ENCODE assay signal across 22 cellular contexts in genomic region chr3:4615734-4616133, GRCh38.
DNase-seq lines count a peak whose midpoint lies in the region; ATAC-seq and TF ChIP-seq lines count a peak whose summit lies in the region.
"Had no signal": no experiment of that assay in that cellular context is flagged by ENCODE, and none has a peak within 500 bp of the region (broad histone marks: within the 10 kb centered on the region; RNA-seq: fewer than 3 reads in every experiment).

No MANE protein-coding gene starts in this region.

- H3K9me3 Mint-ChIP-seq in stimulated activated naive CD8-positive, alpha-beta T cell treated with anti-CD3 and anti-CD28 coated beads, Interleukin-15, Interleukin-2, amounts not matched to agents 100 ng/mL and 50 ng/mL, for 24 hours, result peaks cover 1% of the 10 kb centered on the region
- H3K9me3 Mint-ChIP-seq in stimulated activated naive CD8-positive, alpha-beta T cell treated with anti-CD3 and anti-CD28 coated beads, Interleukin-15, amount 100 ng/mL, for 72 hours, result peaks cover 5 to 9% of the 10 kb centered on the region in 2 donors
- H3K9me3 Mint-ChIP-seq in activated B cell treated with CpG ODN at 0.5 μM for 24 hours, result peaks cover under 1% of the 10 kb centered on the region

- TF ChIP-seq CTCF in activated B cell treated with CpG ODN at 0.5 μM for 24 hours (IDR thresholded peaks at IDR 0.05), result no peak

- POLR2A ChIA-PET in activated B cell treated with CpG ODN at 0.5 μM for 24 hours (lab: Charles Lee), result no interaction called here

- peaks cover 28% of the 10 kb centered on the region for H3K4me1 Mint-ChIP-seq in stimulated activated naive CD8-positive, alpha-beta T cell treated with anti-CD3 and anti-CD28 coated beads, Interleukin-15, Interleukin-2, amounts not matched to agents 100 ng/mL and 50 ng/mL, for 24 hours (ENCODE audit: low read depth)
- H3K4me1 Mint-ChIP-seq in stimulated activated naive CD8-positive, alpha-beta T cell treated with anti-CD3 and anti-CD28 coated beads, Interleukin-15, amount 100 ng/mL, for 72 hours, result peaks cover 18% of the 10 kb centered on the region
- H3K4me1 Mint-ChIP-seq in activated B cell treated with CpG ODN at 0.5 μM for 24 hours, result peaks cover 29% of the 10 kb centered on the region

- ATAC-seq in stimulated activated naive CD8-positive, alpha-beta T cell treated with anti-CD3 and anti-CD28 coated beads, Interleukin-15, amount 100 ng/mL, for 72 hours, result no peak
- no peak for ATAC-seq in activated B cell treated with CpG ODN at 0.5 μM for 24 hours (ENCODE audit: low read depth)
- ATAC-seq: HCT116 had no signal

- CTCF ChIA-PET in activated B cell treated with CpG ODN at 0.5 μM for 24 hours (lab: Charles Lee), result no interaction called here

- intact Hi-C loops in activated B cell treated with CpG ODN at 0.5 μM for 24 hours (cut with micrococcal nuclease), result no loop called here

- no peak for DNase-seq in stimulated activated naive CD8-positive, alpha-beta T cell treated with anti-CD3 and anti-CD28 coated beads, Interleukin-15, amount 100 ng/mL, for 72 hours
- no peak for DNase-seq in activated B cell treated with CpG ODN at 0.5 μM for 24 hours
- peak; percentile 68 for DNase-seq in left kidney (ENCODE audit: low read depth, low spot score)
- no peak for DNase-seq in central memory CD4-positive, alpha-beta T cell
- DNase-seq in activated CD4-positive, alpha-beta T cell treated with anti-CD3 and anti-CD28 coated beads for 4 hours, result no peak
- DNase-seq in epidermal melanocyte (ENCODE audit: insufficient read length, low spot score), result no peak
- DNase-seq: C1 segment of cervical spinal cord, Calu3, DMS79 treated with DMSO at 0.1 percent for 48 hours, GF-D8, NCI-H1092, NCI-H1417 treated with DMSO at 0.1 percent for 48 hours, NCI-H1694 treated with DMSO at 0.1 percent for 48 hours, NCI-H2081, NCI-H2171 treated with DMSO at 0.1 percent for 48 hours, NCI-H446 treated with DMSO at 0.1 percent for 48 hours, NCI-H526, NCI-H82, RPMI8226, SHP77 treated with DMSO at 0.1 percent for 48 hours had no signal

- no peaks in the 10 kb centered on the region for H3K27me3 Mint-ChIP-seq in stimulated activated naive CD8-positive, alpha-beta T cell treated with anti-CD3 and anti-CD28 coated beads, Interleukin-15, Interleukin-2, amounts not matched to agents 100 ng/mL and 50 ng/mL, for 24 hours
- no peaks in the 10 kb centered on the region for H3K27me3 Mint-ChIP-seq in stimulated activated naive CD8-positive, alpha-beta T cell treated with anti-CD3 and anti-CD28 coated beads, Interleukin-15, amount 100 ng/mL, for 72 hours
- H3K27me3 Mint-ChIP-seq in activated B cell treated with CpG ODN at 0.5 μM for 24 hours, result no peaks in the 10 kb centered on the region

- H3K36me3 Mint-ChIP-seq in stimulated activated naive CD8-positive, alpha-beta T cell treated with anti-CD3 and anti-CD28 coated beads, Interleukin-15, Interleukin-2, amounts not matched to agents 100 ng/mL and 50 ng/mL, for 24 hours (ENCODE audit: low read depth), result peaks cover 16% of the 10 kb centered on the region
- H3K36me3 Mint-ChIP-seq in activated B cell treated with CpG ODN at 0.5 μM for 24 hours (ENCODE audit: low read depth), result peaks cover 28% of the 10 kb centered on the region

- no peak overlapping the region for H3K4me3 Mint-ChIP-seq in stimulated activated naive CD8-positive, alpha-beta T cell treated with anti-CD3 and anti-CD28 coated beads, Interleukin-15, Interleukin-2, amounts not matched to agents 100 ng/mL and 50 ng/mL, for 24 hours
- no peak overlapping the region for H3K4me3 Mint-ChIP-seq in stimulated activated naive CD8-positive, alpha-beta T cell treated with anti-CD3 and anti-CD28 coated beads, Interleukin-15, amount 100 ng/mL, for 72 hours
- H3K4me3 Mint-ChIP-seq in activated B cell treated with CpG ODN at 0.5 μM for 24 hours, result no peak overlapping the region

- H3K27ac Mint-ChIP-seq in stimulated activated naive CD8-positive, alpha-beta T cell treated with anti-CD3 and anti-CD28 coated beads, Interleukin-15, Interleukin-2, amounts not matched to agents 100 ng/mL and 50 ng/mL, for 24 hours, result peak overlapping the region; percentile 23
- no peak overlapping the region for H3K27ac Mint-ChIP-seq in stimulated activated naive CD8-positive, alpha-beta T cell treated with anti-CD3 and anti-CD28 coated beads, Interleukin-15, amount 100 ng/mL, for 72 hours
- peak overlapping the region; percentile 7 for H3K27ac Mint-ChIP-seq in activated B cell treated with CpG ODN at 0.5 μM for 24 hours

Comparison
In these comparisons a context has a peak if more than half of its experiments do, and no peak if none do; other contexts are left out.
1. H3K27ac Mint-ChIP-seq: peak in stimulated activated naive CD8-positive, alpha-beta T cell treated with anti-CD3 and anti-CD28 coated beads, Interleukin-15, Interleukin-2, amounts not matched to agents 100 ng/mL and 50 ng/mL, for 24 hours (single experiment) and activated B cell treated with CpG ODN at 0.5 μM for 24 hours (single experiment); none in stimulated activated naive CD8-positive, alpha-beta T cell treated with anti-CD3 and anti-CD28 coated beads, Interleukin-15, amount 100 ng/mL, for 72 hours (0 of 2).